8 cellular contexts compared by ENCODE assay signal in the genomic region with DNA sequence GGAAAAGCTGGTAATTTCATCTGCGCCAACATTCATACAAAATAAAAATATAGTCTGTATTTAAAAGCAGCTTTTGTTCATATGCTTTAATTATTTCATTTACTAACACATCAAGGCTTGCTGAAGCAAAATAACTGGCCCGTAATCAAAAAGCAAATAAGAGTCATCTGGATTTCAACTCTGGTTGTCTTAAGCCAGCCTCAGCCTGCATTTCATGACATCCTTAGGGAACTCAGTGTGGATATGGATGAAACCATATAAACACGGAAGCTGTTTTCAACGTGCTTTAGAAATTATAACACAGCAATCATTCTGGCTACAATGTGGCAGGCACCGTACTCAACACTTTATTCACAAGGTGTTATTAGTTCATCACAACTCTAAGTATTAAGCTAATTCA. TPM values are rescaled to one million over a fixed set of nuclear protein-coding genes. Genes with fewer than 3 reads are reported as not detected.
DNase-seq lines count a peak whose midpoint lies in the region; ATAC-seq, FAIRE-seq and TF ChIP-seq lines count a peak whose summit lies in the region.

No MANE protein-coding gene starts in this region.

- H3K36me3 ChIP-seq in OCI-LY1 (ENCODE audit: insufficient read depth, low read length) (no peaks in the 10 kb centered on the region; the same call in 1 of the 2 replicates), endothelial cell of umbilical vein (ENCODE audit: control insufficient read depth in 2 of 2, extremely low read depth in 1 of 2, insufficient read depth in 2 of 2, low read length in 2 of 2) (no peaks in the 10 kb centered on the region), neutrophil (no peaks in the 10 kb centered on the region)

- H3K4me3 ChIP-seq in OCI-LY1 (ENCODE audit: low read depth, low read length, poor library complexity, severe bottlenecking) = peak overlapping the region; percentile 80
- peak overlapping the region; percentile 46 to 93 (median 58) for H3K4me3 ChIP-seq in endothelial cell of umbilical vein (replicated peaks in 1 of 3; ENCODE audit: insufficient read depth in 1 of 3, low read depth in 1 of 3, low read length in 3 of 3)
- peak overlapping the region; percentile 64 to 77 for H3K4me3 ChIP-seq in neutrophil (ENCODE audit: low read depth in 1 of 2, low read length in 1 of 2)

- intact Hi-C loops in endothelial cell of umbilical vein (cut with micrococcal nuclease) = loop anchor here (1.0 to 5.0 kb wide), 3 partner anchors 58 to 171 kb away; a partner anchor contains a TSS

- no peak for TF ChIP-seq POLR2A in endothelial cell of umbilical vein (IDR thresholded peaks at IDR 0.05; ENCODE audit: low read depth, low read length)

- H3K9ac ChIP-seq in OCI-LY1 (ENCODE audit: low read length) = peak overlapping the region; percentile 71
- peak overlapping the region; percentile 70 for H3K9ac ChIP-seq in endothelial cell of umbilical vein (replicated peaks; ENCODE audit: extremely low read depth, insufficient read depth, low read length)

- CTCF ChIA-PET in endothelial cell of umbilical vein (lab: Charles Lee) = interaction anchor here (0.8 to 1.6 kb wide), 4 partner anchors 17 to 549 kb away, joined by 3 to 6 read pairs (median 4); a partner anchor contains a TSS

- peaks cover 39% of the 10 kb centered on the region for H3K79me2 ChIP-seq in OCI-LY1 (ENCODE audit: insufficient read depth, low read length)
- H3K79me2 ChIP-seq in endothelial cell of umbilical vein (ENCODE audit: control insufficient read depth, insufficient read depth, low read length) = peaks cover 49% of the 10 kb centered on the region

- H3F3A ChIP-seq in OCI-LY1 (ENCODE audit: insufficient read depth, low read length) = no peaks in the 10 kb centered on the region

- no peaks in the 10 kb centered on the region for H3K9me1 ChIP-seq in endothelial cell of umbilical vein (replicated peaks; ENCODE audit: control insufficient read depth, extremely low read depth, insufficient read depth, low read length)

- no peak overlapping the region for H2AFZ ChIP-seq in OCI-LY1 (ENCODE audit: low read length)
- peak overlapping the region; percentile 85 for H2AFZ ChIP-seq in endothelial cell of umbilical vein (ENCODE audit: low read depth, low read length)

- TF ChIP-seq CTCF in OCI-LY1 (IDR thresholded peaks at IDR 0.05; ENCODE audit: low read length) (no peak), endothelial cell of umbilical vein (IDR thresholded peaks at IDR 0.05; ENCODE audit: extremely low read depth in 1 of 2, insufficient read depth in 1 of 2, low read depth in 1 of 2, low read length in 2 of 2) (no peak), neutrophil (IDR thresholded peaks at IDR 0.05) (no peak)

- no peak for ATAC-seq in GM21825 (IDR thresholded peaks at IDR 0.05; ENCODE audit: unreplicated experiment)

- peak overlapping the region; percentile 88 for H3K4me2 ChIP-seq in OCI-LY1 (ENCODE audit: low read length)
- H3K4me2 ChIP-seq in endothelial cell of umbilical vein (ENCODE audit: insufficient read depth, low read length) = peak overlapping the region; percentile 82

- H3K9me3 ChIP-seq in OCI-LY1 (ENCODE audit: low read length) (no peaks in the 10 kb centered on the region), endothelial cell of umbilical vein (replicated peaks; ENCODE audit: control insufficient read depth, insufficient read depth, low read length) (no peaks in the 10 kb centered on the region), neutrophil (no peaks in the 10 kb centered on the region)

- no peaks in the 10 kb centered on the region for H3K27me3 ChIP-seq in OCI-LY1 (ENCODE audit: insufficient read depth, low read length)
- no peaks in the 10 kb centered on the region for H3K27me3 ChIP-seq in endothelial cell of umbilical vein (ENCODE audit: control insufficient read depth in 2 of 2, insufficient read depth in 2 of 2, low read length in 2 of 2)
- H3K27me3 ChIP-seq in neutrophil = peaks cover 54% of the 10 kb centered on the region

- POLR2A ChIA-PET in endothelial cell of umbilical vein (lab: Charles Lee) = no interaction called here

- no peak overlapping the region for H3K27ac ChIP-seq in OCI-LY1 (ENCODE audit: low read depth, low read length, poor library complexity, severe bottlenecking)
- peak overlapping the region; percentile 45 for H3K27ac ChIP-seq in endothelial cell of umbilical vein (ENCODE audit: insufficient read depth, low read depth, low read length)
- H3K27ac ChIP-seq in neutrophil = no peak overlapping the region

- dilution Hi-C loops in endothelial cell of umbilical vein (cut with MboI; ENCODE audit: extremely low pct_ligation_motif_present, low sequenced_read_pairs) = no loop called here

- DNase-seq in COLO829 (ENCODE audit: low spot score) = peak; percentile 3
- DNase-seq in endothelial cell of umbilical vein (ENCODE audit: low read depth, low spot score) = no peak
- no peak for DNase-seq in NCI-H2227 (lab: John Stamatoyannopoulos, UW; ENCODE audit: unreplicated experiment)
- no peak for DNase-seq in NCI-H1417 (lab: John Stamatoyannopoulos, UW)
- DNase-seq in SKM-1 treated with dmso at 0.1 percent for 144 hours (lab: John Stamatoyannopoulos, UW; ENCODE audit: unreplicated experiment) = no peak

- H3K4me1 ChIP-seq in OCI-LY1 (ENCODE audit: insufficient read depth, low read length, severe bottlenecking) (peaks cover 6% of the 10 kb centered on the region), endothelial cell of umbilical vein (ENCODE audit: control insufficient read depth, extremely low read depth, insufficient read depth, low read length) (peaks cover 8% of the 10 kb centered on the region), neutrophil (ENCODE audit: control insufficient read depth in 1 of 2, insufficient read depth in 1 of 2, low read depth in 1 of 2, low read length in 1 of 2) (peaks cover 14 to 18% of the 10 kb centered on the region in 2 experiments)

- H4K20me1 ChIP-seq in OCI-LY1 (ENCODE audit: insufficient read depth, low read length) = no peaks in the 10 kb centered on the region
- no peaks in the 10 kb centered on the region for H4K20me1 ChIP-seq in endothelial cell of umbilical vein (replicated peaks; ENCODE audit: control insufficient read depth, extremely low read depth, insufficient read depth, low read length)

- no peak for FAIRE-seq in endothelial cell of umbilical vein (lab: Jason Lieb, UNC)

- no TSS peak for BruUV-seq in endothelial cell of umbilical vein (replicated peaks; lab: Mats Ljungman, UMichigan)

- H3K9me2 ChIP-seq in OCI-LY1 (ENCODE audit: low read depth, low read length) = no peaks in the 10 kb centered on the region

TF ChIP-seq in endothelial cell of umbilical vein, 7 proteins besides CTCF, POLR2A, EP300 and RAD21:
- TF ChIP-seq MYC (IDR thresholded peaks at IDR 0.05; ENCODE audit: low read depth, low read length) (no peak), JUN (IDR thresholded peaks at IDR 0.05; ENCODE audit: borderline replicate concordance, insufficient read depth, insufficient read length, low read depth) (no peak), GATA2 (IDR thresholded peaks at IDR 0.05; ENCODE audit: insufficient read depth, insufficient read length, low read depth, low read length) (no peak), FOS (IDR thresholded peaks at IDR 0.05; ENCODE audit: borderline replicate concordance, insufficient read depth, low read length) (no peak), EZH2 (IDR thresholded peaks at IDR 0.05; ENCODE audit: borderline replicate concordance, low read depth, low read length, severe bottlenecking) (no peak), POLR2AphosphoS5 (IDR thresholded peaks at IDR 0.05; ENCODE audit: insufficient read depth, low read depth, low read length) (no peak)
- TF ChIP-seq, protein P1, sequence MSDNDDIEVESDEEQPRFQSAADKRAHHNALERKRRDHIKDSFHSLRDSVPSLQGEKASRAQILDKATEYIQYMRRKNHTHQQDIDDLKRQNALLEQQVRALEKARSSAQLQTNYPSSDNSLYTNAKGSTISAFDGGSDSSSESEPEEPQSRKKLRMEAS (IDR thresholded peaks at IDR 0.05; ENCODE audit: insufficient read depth, insufficient read length) = no peak

RNA-seq across cellular contexts. Expression of a gene that starts 0.9 kb away (rescaled TPM):
- total RNA-seq in endothelial cell of umbilical vein = 42.4 and 49.9 TPM in 2 replicates
- polyA plus RNA-seq in endothelial cell of umbilical vein = 8.8 and 13.3 TPM in 2 replicates
- 19.9 and 22.4 TPM in 2 replicates for polyA plus RNA-seq in endothelial cell of umbilical vein (2011; cell fraction: cytosol; rRNA removed)
- 6.5 and 8.1 TPM in 2 replicates for polyA plus RNA-seq in endothelial cell of umbilical vein (2011; cell fraction: nucleus; rRNA removed)
- polyA plus RNA-seq in endothelial cell of umbilical vein (2012) = 46.6 and 54.5 TPM in 2 replicates
- 10.9 and 11.1 TPM in 2 replicates for polyA minus RNA-seq in endothelial cell of umbilical vein
- 18.0 TPM for polyA minus RNA-seq in endothelial cell of umbilical vein (2011; cell fraction: cytosol; rRNA and poly(A)+ RNA removed)
- 5.8 TPM in 2 replicates for polyA minus RNA-seq in endothelial cell of umbilical vein (2011; cell fraction: nucleus; rRNA and poly(A)+ RNA removed)

RNA-seq across cellular contexts. Expression of a gene that starts 58.3 kb away (rescaled TPM):
- 26.9 and 27.7 TPM in 2 replicates for total RNA-seq in endothelial cell of umbilical vein
- polyA plus RNA-seq in endothelial cell of umbilical vein = 7.5 and 13.1 TPM in 2 replicates
- polyA plus RNA-seq in endothelial cell of umbilical vein (2011; cell fraction: cytosol; rRNA removed) = 11.3 and 11.6 TPM in 2 replicates
- 11.1 and 14.9 TPM in 2 replicates for polyA plus RNA-seq in endothelial cell of umbilical vein (2011; cell fraction: nucleus; rRNA removed)
- polyA plus RNA-seq in endothelial cell of umbilical vein (2012) = 13.5 and 19.4 TPM in 2 replicates
- 16.4 and 20.2 TPM in 2 replicates for polyA minus RNA-seq in endothelial cell of umbilical vein
- 12.5 TPM for polyA minus RNA-seq in endothelial cell of umbilical vein (2011; cell fraction: cytosol; rRNA and poly(A)+ RNA removed)
- 7.4 and 10.8 TPM in 2 replicates for polyA minus RNA-seq in endothelial cell of umbilical vein (2011; cell fraction: nucleus; rRNA and poly(A)+ RNA removed)
